ENCODE assay signal across 8 cellular contexts in genomic region chr12:124422570-124423523, GRCh38.
DNase-seq lines count a peak whose midpoint lies in the region; ATAC-seq, FAIRE-seq and TF ChIP-seq lines count a peak whose summit lies in the region.

No MANE protein-coding gene starts in this region.

- no peak overlapping the region for H3K27ac Mint-ChIP-seq in activated CD4-positive, alpha-beta T cell treated with anti-CD3 and anti-CD28 coated beads, Interleukin-2, amount 10 ng/mL, durations not matched to agents 24 days and 14 days

- H3K4me3 Mint-ChIP-seq in activated CD4-positive, alpha-beta T cell treated with anti-CD3 and anti-CD28 coated beads, Interleukin-2, amount 10 ng/mL, durations not matched to agents 24 days and 14 days, result no peak overlapping the region

- H3K4me1 Mint-ChIP-seq in activated CD4-positive, alpha-beta T cell treated with anti-CD3 and anti-CD28 coated beads, Interleukin-2, amount 10 ng/mL, durations not matched to agents 24 days and 14 days, result no peaks in the 10 kb centered on the region

- H3K36me3 Mint-ChIP-seq in activated CD4-positive, alpha-beta T cell treated with anti-CD3 and anti-CD28 coated beads, Interleukin-2, amount 10 ng/mL, durations not matched to agents 24 days and 14 days (ENCODE audit: low read depth), result peaks cover 25% of the 10 kb centered on the region

- no peaks in the 10 kb centered on the region for H3K9me3 Mint-ChIP-seq in activated CD4-positive, alpha-beta T cell treated with anti-CD3 and anti-CD28 coated beads, Interleukin-2, amount 10 ng/mL, durations not matched to agents 24 days and 14 days

- DNase-seq in ELF-1 (ENCODE audit: low read depth, low spot score), result peak; percentile 65
- peak; percentile 27 for DNase-seq in NCI-H524 treated with DMSO at 0.1 percent for 48 hours (lab: John Stamatoyannopoulos, UW)
- peak; percentile 97 for DNase-seq in mesenteric fat pad (ENCODE audit: low spot score)
- no peak for DNase-seq in GM10266 (ENCODE audit: extremely low spot score)
- DNase-seq in activated CD4-positive, alpha-beta T cell treated with anti-CD3 and anti-CD28 coated beads, Interleukin-2, amount 10 ng/mL, durations not matched to agents 24 days and 14 days, result no peak

- no peaks in the 10 kb centered on the region for H3K27me3 Mint-ChIP-seq in activated CD4-positive, alpha-beta T cell treated with anti-CD3 and anti-CD28 coated beads, Interleukin-2, amount 10 ng/mL, durations not matched to agents 24 days and 14 days

- TF ChIP-seq CTCF in GM10266 (IDR thresholded peaks at IDR 0.05; ENCODE audit: control insufficient read depth, insufficient read depth, low read depth, missing control alignments), result no peak

- intact Hi-C loops in activated CD4-positive, alpha-beta T cell treated with anti-CD3 and anti-CD28 coated beads, Interleukin-2, amount 10 ng/mL, durations not matched to agents 24 days and 14 days (cut with micrococcal nuclease), result no loop called here

- no peak for ATAC-seq in HG03280 (IDR thresholded peaks at IDR 0.05; ENCODE audit: unreplicated experiment)
- ATAC-seq in HG03095 (IDR thresholded peaks at IDR 0.05; ENCODE audit: unreplicated experiment), result no peak

- FAIRE-seq in endometrium (lab: Jason Lieb, UNC), result peak; percentile 74

Comparison
In these comparisons a context has a peak if more than half of its experiments do, and no peak if none do; other contexts are left out.
1. DNase-seq: peak in ELF-1 (single experiment), NCI-H524 treated with DMSO at 0.1 percent for 48 hours (single experiment) and mesenteric fat pad (single experiment); none in GM10266 (single experiment) and activated CD4-positive, alpha-beta T cell treated with anti-CD3 and anti-CD28 coated beads, Interleukin-2, amount 10 ng/mL, durations not matched to agents 24 days and 14 days (single experiment).